Comparison of ENCODE assay signal across 9 cellular contexts in genomic region chr3:71495708-71496472, GRCh38.
DNase-seq lines count a peak whose midpoint lies in the region; ATAC-seq and TF ChIP-seq lines count a peak whose summit lies in the region.
"Had no signal": no experiment of that assay in that cellular context is flagged by ENCODE, and none has a peak within 500 bp of the region (broad histone marks: within the 10 kb centered on the region; RNA-seq: fewer than 3 reads in every experiment).

No MANE protein-coding gene starts in this region.

- intact Hi-C loops in esophagus squamous epithelium (cut with DNase I) = no loop called here

- H3K9me3 Mint-ChIP-seq in GM23338 = peaks cover 12% of the 10 kb centered on the region; the same call in 2 of the 3 replicates

- no peak overlapping the region for H3K4me3 ChIP-seq in GM23338
- H3K4me3 ChIP-seq in esophagus squamous epithelium = no peak overlapping the region
- no peak overlapping the region for H3K4me3 ChIP-seq in skeletal muscle tissue (ENCODE audit: low read length in 3 of 3)

- ATAC-seq in GM23338 = peak; percentile 65
- ATAC-seq in GM21737 (IDR thresholded peaks at IDR 0.05; ENCODE audit: unreplicated experiment) = no peak

- TF ChIP-seq CTCF in GM23338 (conservative IDR thresholded peaks at IDR 0.05; ENCODE audit: low read depth in 2 of 2) (no peak), RWPE1 (conservative IDR thresholded peaks at IDR 0.05; ENCODE audit: low read depth) (no peak), esophagus squamous epithelium (IDR thresholded peaks at IDR 0.05) (no peak)

- H3K9me2 ChIP-seq in GM23338 (ENCODE audit: insufficient read depth) = no peaks in the 10 kb centered on the region

- H3K4me3 Mint-ChIP-seq in GM23338 = no peak overlapping the region

- peaks cover 0 to 6% (median 4%) of the 10 kb centered on the region in 3 donors for H3K9me3 ChIP-seq in esophagus squamous epithelium
- no peaks in the 10 kb centered on the region for H3K9me3 ChIP-seq in skeletal muscle tissue (ENCODE audit: control insufficient read depth in 3 of 3, low read length in 3 of 3)

- POLR2A ChIA-PET in RWPE1 (lab: Yijun Ruan, JAX; ENCODE audit: low non-redundant PET) = no interaction called here

- WGBS in esophagus squamous epithelium, 2 donors = 56 to 63% methylated on average over 5 of the region's 5 CpGs

- DNase-seq in GM23338 (ENCODE audit: low spot score) (peak; percentile 75), RWPE1 (ENCODE audit: low spot score) (peak; percentile 55), esophagus squamous epithelium (lab: John Stamatoyannopoulos, UW) (no peak), NCI-H774 (lab: John Stamatoyannopoulos, UW) (no peak), NCI-H82 (lab: John Stamatoyannopoulos, UW) (no peak), GM19238 (ENCODE audit: insufficient read length, low spot score) (no peak)
- DNase-seq: left cardiac atrium had no signal

- H3K36me3 Mint-ChIP-seq in GM23338 (ENCODE audit: low read depth) = peaks cover 19% of the 10 kb centered on the region

- TF ChIP-seq POLR2A in esophagus squamous epithelium (IDR thresholded peaks at IDR 0.05) = no peak

- no peak overlapping the region for H3K9ac ChIP-seq in skeletal muscle tissue (ENCODE audit: low read depth in 1 of 3, low read length in 3 of 3)

- H3K36me3 ChIP-seq in GM23338 (ENCODE audit: insufficient read depth) = no peaks in the 10 kb centered on the region
- H3K36me3 ChIP-seq in esophagus squamous epithelium = peaks cover 0 to 23% (median 0%) of the 10 kb centered on the region in 3 donors
- H3K36me3 ChIP-seq in skeletal muscle tissue (ENCODE audit: control insufficient read depth in 3 of 3, insufficient read depth in 3 of 3, low read length in 3 of 3) = peaks cover 0 to 10% (median 0%) of the 10 kb centered on the region in 3 donors

- peaks cover 51% of the 10 kb centered on the region for H3K4me1 Mint-ChIP-seq in GM23338

- CTCF ChIA-PET in RWPE1 (lab: Yijun Ruan, JAX) = interaction anchor here (0.6 kb wide), 1 partner anchor 73 kb away, joined by 3 read pairs; no protein-coding TSS in a partner anchor

- H3K27ac Mint-ChIP-seq in GM23338 = peak overlapping the region; percentile 25

- H3F3A ChIP-seq in GM23338 (replicated peaks; ENCODE audit: low read depth) = no peaks in the 10 kb centered on the region

- H3K4me2 ChIP-seq in GM23338 = peak overlapping the region; percentile 20

- H3K27ac ChIP-seq in GM23338 (ENCODE audit: low read depth) (peak overlapping the region; percentile 53), RWPE1 (peak overlapping the region; percentile 89), esophagus squamous epithelium (peak overlapping the region; percentile 25 to 46 (median 36)), skeletal muscle tissue (ENCODE audit: low read depth, low read length) (peak overlapping the region; percentile 61)

- no peak overlapping the region for H2AFZ ChIP-seq in GM23338

- no peaks in the 10 kb centered on the region for H4K20me1 ChIP-seq in GM23338 (replicated peaks; ENCODE audit: insufficient read depth)

- H3K27me3 Mint-ChIP-seq in GM23338 (ENCODE audit: insufficient read depth, low read depth, poor library complexity) = peaks cover 3% of the 10 kb centered on the region

- H3K4me1 ChIP-seq in GM23338 (ENCODE audit: insufficient read depth) (peaks cover 31% of the 10 kb centered on the region), esophagus squamous epithelium (peaks cover 8 to 30% (median 22%) of the 10 kb centered on the region in 3 donors), skeletal muscle tissue (ENCODE audit: control insufficient read depth in 3 of 3, insufficient read depth in 3 of 3, low read length in 3 of 3) (peaks cover 16 to 26% (median 22%) of the 10 kb centered on the region in 3 donors)

- H3K27me3 ChIP-seq in GM23338 (ENCODE audit: insufficient read depth) (no peaks in the 10 kb centered on the region), esophagus squamous epithelium (no peaks in the 10 kb centered on the region), skeletal muscle tissue (ENCODE audit: control insufficient read depth in 3 of 3, insufficient read depth in 3 of 3, low read length in 3 of 3) (no peaks in the 10 kb centered on the region)

- H3K79me2 ChIP-seq in GM23338 (replicated peaks; ENCODE audit: insufficient read depth) = no peaks in the 10 kb centered on the region

TF ChIP-seq in GM23338, 12 proteins besides CTCF, POLR2A, EP300 and RAD21 (continues in another document):
- TF ChIP-seq EZH2phosphoT487 (IDR thresholded peaks at IDR 0.05; ENCODE audit: unreplicated experiment) = no peak
- no peak for TF ChIP-seq POLR2AphosphoS5 (IDR thresholded peaks at IDR 0.05; ENCODE audit: low read depth)
- TF ChIP-seq ZNF331 (CRISPR knock-in tag; IDR thresholded peaks at IDR 0.05; ENCODE audit: low read depth) = no peak
- TF ChIP-seq ZNF462 (CRISPR knock-in tag; IDR thresholded peaks at IDR 0.05) = no peak

Comparison
In these comparisons a context has a peak if more than half of its experiments do, and no peak if none do; other contexts are left out.
1. DNase-seq: peak in GM23338 (single experiment) and RWPE1 (single experiment); none in esophagus squamous epithelium (single experiment), NCI-H774 (single experiment), NCI-H82 (single experiment) and GM19238 (single experiment).
2. H3K27ac ChIP-seq: peak in every context shown above with its lines; median percentile 89 in RWPE1; 61 in skeletal muscle tissue; 53 in GM23338; 36 in esophagus squamous epithelium.